Comparison of ENCODE assay signal across 9 cellular contexts in genomic region chr4:138242830-138243149, GRCh38. TPM values are rescaled to one million over a fixed set of nuclear protein-coding genes. Genes with fewer than 3 reads are reported as not detected.
DNase-seq lines count a peak whose midpoint lies in the region; TF ChIP-seq lines count a peak whose summit lies in the region.
"Had no signal": no experiment of that assay in that cellular context is flagged by ENCODE, and none has a peak within 500 bp of the region (broad histone marks: within the 10 kb centered on the region; RNA-seq: fewer than 3 reads in every experiment).

No MANE protein-coding gene starts in this region.

- no peak for TF ChIP-seq CTCF in tibial artery (IDR thresholded peaks at IDR 0.05)

- H3K36me3 ChIP-seq in iPS-18a (ENCODE audit: control insufficient read depth, low read depth, low read length) (no peaks in the 10 kb centered on the region), tibial artery (no peaks in the 10 kb centered on the region)

- intact Hi-C loops in activated T-helper 1 cell treated with anti-CD3 and anti-CD28 coated beads, Interleukin-12 subunit alpha, Interleukin-12 subunit beta, Interleukin-2, Interleukin-4 antibody, amounts not matched to agents 30 ng/mL and 10 ng/mL and 1 ng/mL, durations not matched to agents 14 hours and 24 hours and 36 hours (cut with micrococcal nuclease), result loop anchor here (1.0 to 10.0 kb wide), 5 partner anchors 50 to 1022 kb away; partner anchors contain the start of genes ELF2 and NOCT
- intact Hi-C loops in tibial artery (cut with DNase I; ENCODE audit: low total_unique reads), result no loop called here

- H3K4me1 ChIP-seq in iPS-18a (ENCODE audit: control insufficient read depth, low read depth, low read length) (peaks cover 14% of the 10 kb centered on the region), tibial artery (peaks cover 0 to 16% (median 4%) of the 10 kb centered on the region in 4 donors)

- H3K27ac ChIP-seq in iPS-18a (ENCODE audit: low read length) (peak overlapping the region; percentile 98), tibial artery (no peak overlapping the region)

- H3K4me3 Mint-ChIP-seq in activated naive CD4-positive, alpha-beta T cell treated with anti-CD3 and anti-CD28 coated beads, Interleukin-2, amount 10 ng/mL, durations not matched to agents 7 days and 5 days, result peak overlapping the region; percentile 78
- H3K4me3 Mint-ChIP-seq in activated T-helper 1 cell treated with anti-CD3 and anti-CD28 coated beads, Interleukin-12 subunit alpha, Interleukin-12 subunit beta, Interleukin-2, Interleukin-4 antibody, amounts not matched to agents 30 ng/mL and 10 ng/mL and 1 ng/mL, durations not matched to agents 14 hours and 24 hours and 36 hours, result peak overlapping the region; percentile 88

- no peaks in the 10 kb centered on the region for H3K27me3 ChIP-seq in iPS-18a (ENCODE audit: control insufficient read depth, insufficient read depth, low read length)
- H3K27me3 ChIP-seq in tibial artery, result no peaks in the 10 kb centered on the region

- H3K9me3 Mint-ChIP-seq in activated naive CD4-positive, alpha-beta T cell treated with anti-CD3 and anti-CD28 coated beads, Interleukin-2, amount 10 ng/mL, durations not matched to agents 7 days and 5 days, result no peaks in the 10 kb centered on the region
- H3K9me3 Mint-ChIP-seq in activated T-helper 1 cell treated with anti-CD3 and anti-CD28 coated beads, Interleukin-12 subunit alpha, Interleukin-12 subunit beta, Interleukin-2, Interleukin-4 antibody, amounts not matched to agents 30 ng/mL and 10 ng/mL and 1 ng/mL, durations not matched to agents 14 hours and 24 hours and 36 hours, result no peaks in the 10 kb centered on the region
- H3K9me3 Mint-ChIP-seq: activated naive CD4-positive, alpha-beta T cell treated with anti-CD3 and anti-CD28 coated beads, Interleukin-2, amount 50 U/mL, for 24 hours had no signal

- H3K9me3 ChIP-seq in iPS-18a (ENCODE audit: control insufficient read depth, low read depth, low read length), result no peaks in the 10 kb centered on the region
- H3K9me3 ChIP-seq in tibial artery, result no peaks in the 10 kb centered on the region

- CTCF ChIA-PET in activated naive CD4-positive, alpha-beta T cell treated with anti-CD3 and anti-CD28 coated beads, Interleukin-2, amount 10 ng/mL, durations not matched to agents 7 days and 5 days (lab: Charles Lee), result no interaction called here

- H3K9ac ChIP-seq in iPS-18a (ENCODE audit: low read length), result peak overlapping the region; percentile 98

- peaks cover 29% of the 10 kb centered on the region for H3K4me1 Mint-ChIP-seq in activated naive CD4-positive, alpha-beta T cell treated with anti-CD3 and anti-CD28 coated beads, Interleukin-2, amount 10 ng/mL, durations not matched to agents 7 days and 5 days
- H3K4me1 Mint-ChIP-seq in activated T-helper 1 cell treated with anti-CD3 and anti-CD28 coated beads, Interleukin-12 subunit alpha, Interleukin-12 subunit beta, Interleukin-2, Interleukin-4 antibody, amounts not matched to agents 30 ng/mL and 10 ng/mL and 1 ng/mL, durations not matched to agents 14 hours and 24 hours and 36 hours (ENCODE audit: low read depth), result peaks cover 32% of the 10 kb centered on the region

- peak overlapping the region; percentile 90 for H3K4me3 ChIP-seq in iPS-18a (ENCODE audit: low read length)
- peak overlapping the region; percentile 34 to 40 for H3K4me3 ChIP-seq in tibial artery

- peak overlapping the region; percentile 94 for H3K27ac Mint-ChIP-seq in activated naive CD4-positive, alpha-beta T cell treated with anti-CD3 and anti-CD28 coated beads, Interleukin-2, amount 10 ng/mL, durations not matched to agents 7 days and 5 days
- peak overlapping the region; percentile 82 for H3K27ac Mint-ChIP-seq in activated T-helper 1 cell treated with anti-CD3 and anti-CD28 coated beads, Interleukin-12 subunit alpha, Interleukin-12 subunit beta, Interleukin-2, Interleukin-4 antibody, amounts not matched to agents 30 ng/mL and 10 ng/mL and 1 ng/mL, durations not matched to agents 14 hours and 24 hours and 36 hours

- H3K36me3 Mint-ChIP-seq in activated naive CD4-positive, alpha-beta T cell treated with anti-CD3 and anti-CD28 coated beads, Interleukin-2, amount 10 ng/mL, durations not matched to agents 7 days and 5 days, result no peaks in the 10 kb centered on the region
- H3K36me3 Mint-ChIP-seq in activated T-helper 1 cell treated with anti-CD3 and anti-CD28 coated beads, Interleukin-12 subunit alpha, Interleukin-12 subunit beta, Interleukin-2, Interleukin-4 antibody, amounts not matched to agents 30 ng/mL and 10 ng/mL and 1 ng/mL, durations not matched to agents 14 hours and 24 hours and 36 hours (ENCODE audit: low read depth), result no peaks in the 10 kb centered on the region
- H3K36me3 Mint-ChIP-seq: activated naive CD4-positive, alpha-beta T cell treated with anti-CD3 and anti-CD28 coated beads, Interleukin-2, amount 50 U/mL, for 24 hours had no signal

- DNase-seq in activated naive CD4-positive, alpha-beta T cell treated with anti-CD3 and anti-CD28 coated beads, Interleukin-2, amount 10 ng/mL, durations not matched to agents 7 days and 5 days, result no peak
- DNase-seq in activated naive CD4-positive, alpha-beta T cell (lab: John Stamatoyannopoulos, UW), result no peak
- no peak for DNase-seq in activated T-helper 1 cell treated with anti-CD3 and anti-CD28 coated beads, Interleukin-12 subunit alpha, Interleukin-12 subunit beta, Interleukin-2, Interleukin-4 antibody, amounts not matched to agents 30 ng/mL and 10 ng/mL and 1 ng/mL, durations not matched to agents 14 hours and 24 hours and 36 hours (ENCODE audit: low spot score)
- DNase-seq in tibial artery (no peak), NCI-H345 (lab: John Stamatoyannopoulos, UW) (no peak), EL (no peak), NK-92 (lab: John Stamatoyannopoulos, UW; ENCODE audit: unreplicated experiment) (no peak)

- no peaks in the 10 kb centered on the region for H3K27me3 Mint-ChIP-seq in activated naive CD4-positive, alpha-beta T cell treated with anti-CD3 and anti-CD28 coated beads, Interleukin-2, amount 10 ng/mL, durations not matched to agents 7 days and 5 days
- peaks cover 4% of the 10 kb centered on the region for H3K27me3 Mint-ChIP-seq in activated T-helper 1 cell treated with anti-CD3 and anti-CD28 coated beads, Interleukin-12 subunit alpha, Interleukin-12 subunit beta, Interleukin-2, Interleukin-4 antibody, amounts not matched to agents 30 ng/mL and 10 ng/mL and 1 ng/mL, durations not matched to agents 14 hours and 24 hours and 36 hours (ENCODE audit: insufficient read depth)
- H3K27me3 Mint-ChIP-seq: activated naive CD4-positive, alpha-beta T cell treated with anti-CD3 and anti-CD28 coated beads, Interleukin-2, amount 50 U/mL, for 24 hours had no signal

RNA-seq across cellular contexts. Expression of gene SLC7A11, which starts 0.6 kb away (rescaled TPM):
- 2.6 and 2.7 TPM in 2 replicates for total RNA-seq in activated T-helper 1 cell treated with anti-CD3 and anti-CD28 coated beads, Interleukin-12 subunit alpha, Interleukin-12 subunit beta, Interleukin-2, Interleukin-4 antibody, amounts not matched to agents 30 ng/mL and 10 ng/mL and 1 ng/mL, durations not matched to agents 14 hours and 24 hours and 36 hours
